Comparison of ENCODE assay signal across 9 cellular contexts in genomic region chr10:80199828-80200227, GRCh38. TPM values are rescaled to one million over a fixed set of nuclear protein-coding genes. Genes with fewer than 3 reads are reported as not detected.
DNase-seq lines count a peak whose midpoint lies in the region; ATAC-seq and TF ChIP-seq lines count a peak whose summit lies in the region.
"Had no signal": no experiment of that assay in that cellular context is flagged by ENCODE, and none has a peak within 500 bp of the region (broad histone marks: within the 10 kb centered on the region; RNA-seq: fewer than 3 reads in every experiment).

No MANE protein-coding gene starts in this region.

- peaks cover 2% of the 10 kb centered on the region for H3K27me3 Mint-ChIP-seq in activated T-helper 1 cell treated with anti-CD3 and anti-CD28 coated beads, Interleukin-12 subunit alpha, Interleukin-12 subunit beta, Interleukin-2, Interleukin-4 antibody, amounts not matched to agents 30 ng/mL and 10 ng/mL and 1 ng/mL, durations not matched to agents 14 hours and 24 hours and 36 hours (ENCODE audit: insufficient read depth)
- H3K27me3 Mint-ChIP-seq: central memory CD8-positive, alpha-beta T cell had no signal

- no peak overlapping the region for H3K4me3 Mint-ChIP-seq in activated T-helper 1 cell treated with anti-CD3 and anti-CD28 coated beads, Interleukin-12 subunit alpha, Interleukin-12 subunit beta, Interleukin-2, Interleukin-4 antibody, amounts not matched to agents 30 ng/mL and 10 ng/mL and 1 ng/mL, durations not matched to agents 14 hours and 24 hours and 36 hours
- H3K4me3 Mint-ChIP-seq: central memory CD8-positive, alpha-beta T cell had no signal

- DNase-seq in AG10803 (ENCODE audit: low read depth) = peak; percentile 91
- DNase-seq in NOMO-1 (lab: John Stamatoyannopoulos, UW; ENCODE audit: unreplicated experiment in 2 of 2) = peak; percentile 31 to 79
- no peak for DNase-seq in epithelial cell of proximal tubule (ENCODE audit: low read depth)
- no peak for DNase-seq in activated naive CD4-positive, alpha-beta T cell treated with anti-CD3 and anti-CD28 coated beads, Interleukin-2, amount 50 U/mL, for 72 hours (ENCODE audit: low spot score in 2 of 2)
- DNase-seq in NCI-H82 (lab: John Stamatoyannopoulos, UW) = no peak
- no peak for DNase-seq in activated T-helper 1 cell treated with anti-CD3 and anti-CD28 coated beads, Interleukin-12 subunit alpha, Interleukin-12 subunit beta, Interleukin-2, Interleukin-4 antibody, amounts not matched to agents 30 ng/mL and 10 ng/mL and 1 ng/mL, durations not matched to agents 14 hours and 24 hours and 36 hours (ENCODE audit: low spot score)

- H3K27ac ChIP-seq in neutrophil = peak overlapping the region; percentile 91

- H3K27me3 ChIP-seq in neutrophil = no peaks in the 10 kb centered on the region

- H3K4me1 Mint-ChIP-seq in activated T-helper 1 cell treated with anti-CD3 and anti-CD28 coated beads, Interleukin-12 subunit alpha, Interleukin-12 subunit beta, Interleukin-2, Interleukin-4 antibody, amounts not matched to agents 30 ng/mL and 10 ng/mL and 1 ng/mL, durations not matched to agents 14 hours and 24 hours and 36 hours (ENCODE audit: low read depth) = peaks cover 87% of the 10 kb centered on the region

- peaks cover 91 to 99% of the 10 kb centered on the region in 2 experiments for H3K4me1 ChIP-seq in neutrophil (ENCODE audit: control insufficient read depth in 1 of 2, insufficient read depth in 1 of 2, low read depth in 1 of 2, low read length in 1 of 2)

- TF ChIP-seq CTCF in AG10803 (conservative IDR thresholded peaks at IDR 0.05; ENCODE audit: low read length) (peak; percentile 53), epithelial cell of proximal tubule (conservative IDR thresholded peaks at IDR 0.05; ENCODE audit: low read depth, low read length) (peak; percentile 32), neutrophil (IDR thresholded peaks at IDR 0.05) (peak; percentile 71)

- intact Hi-C loops in activated T-helper 1 cell treated with anti-CD3 and anti-CD28 coated beads, Interleukin-12 subunit alpha, Interleukin-12 subunit beta, Interleukin-2, Interleukin-4 antibody, amounts not matched to agents 30 ng/mL and 10 ng/mL and 1 ng/mL, durations not matched to agents 14 hours and 24 hours and 36 hours (cut with micrococcal nuclease) = loop anchor here (10.0 kb wide), 6 partner anchors 255 to 955 kb away; partner anchors contain the start of genes SH2D4B, TSPAN14 and ZCCHC24

- H3K4me3 ChIP-seq in AG10803 (ENCODE audit: low read length) (peak overlapping the region; percentile 20), epithelial cell of proximal tubule (ENCODE audit: low read depth, low read length) (no peak overlapping the region), neutrophil (ENCODE audit: low read depth in 1 of 2, low read length in 1 of 2) (peak overlapping the region; percentile 88 to 93)

- ATAC-seq in GM21737 (IDR thresholded peaks at IDR 0.05; ENCODE audit: unreplicated experiment) = no peak
- ATAC-seq in activated naive CD4-positive, alpha-beta T cell treated with anti-CD3 and anti-CD28 coated beads, Interleukin-2, amount 50 U/mL, for 72 hours = no peak

- H3K9me3 ChIP-seq in neutrophil = no peaks in the 10 kb centered on the region

- peaks cover 15% of the 10 kb centered on the region for H3K36me3 ChIP-seq in neutrophil

- H3K9me3 Mint-ChIP-seq in activated naive CD4-positive, alpha-beta T cell treated with anti-CD3 and anti-CD28 coated beads, Interleukin-2, amount 50 U/mL, for 72 hours = no peaks in the 10 kb centered on the region
- no peaks in the 10 kb centered on the region for H3K9me3 Mint-ChIP-seq in activated T-helper 1 cell treated with anti-CD3 and anti-CD28 coated beads, Interleukin-12 subunit alpha, Interleukin-12 subunit beta, Interleukin-2, Interleukin-4 antibody, amounts not matched to agents 30 ng/mL and 10 ng/mL and 1 ng/mL, durations not matched to agents 14 hours and 24 hours and 36 hours
- H3K9me3 Mint-ChIP-seq: central memory CD8-positive, alpha-beta T cell had no signal

- peaks cover 42 to 44% of the 10 kb centered on the region in 2 donors for H3K36me3 Mint-ChIP-seq in activated naive CD4-positive, alpha-beta T cell treated with anti-CD3 and anti-CD28 coated beads, Interleukin-2, amount 50 U/mL, for 72 hours
- peaks cover 34% of the 10 kb centered on the region for H3K36me3 Mint-ChIP-seq in activated T-helper 1 cell treated with anti-CD3 and anti-CD28 coated beads, Interleukin-12 subunit alpha, Interleukin-12 subunit beta, Interleukin-2, Interleukin-4 antibody, amounts not matched to agents 30 ng/mL and 10 ng/mL and 1 ng/mL, durations not matched to agents 14 hours and 24 hours and 36 hours (ENCODE audit: low read depth)

- H3K27ac Mint-ChIP-seq in activated naive CD4-positive, alpha-beta T cell treated with anti-CD3 and anti-CD28 coated beads, Interleukin-2, amount 50 U/mL, for 72 hours = no peak overlapping the region
- no peak overlapping the region for H3K27ac Mint-ChIP-seq in activated T-helper 1 cell treated with anti-CD3 and anti-CD28 coated beads, Interleukin-12 subunit alpha, Interleukin-12 subunit beta, Interleukin-2, Interleukin-4 antibody, amounts not matched to agents 30 ng/mL and 10 ng/mL and 1 ng/mL, durations not matched to agents 14 hours and 24 hours and 36 hours

RNA-seq across cellular contexts. Expression of gene ANXA11, which starts 5.5 kb away (rescaled TPM):
- 148 and 153 TPM in 2 replicates for total RNA-seq in epithelial cell of proximal tubule
- total RNA-seq in activated naive CD4-positive, alpha-beta T cell treated with anti-CD3 and anti-CD28 coated beads, Interleukin-2, amount 50 U/mL, for 72 hours = 100 to 1,000 TPM; 218 to 304 TPM
- total RNA-seq in activated T-helper 1 cell treated with anti-CD3 and anti-CD28 coated beads, Interleukin-12 subunit alpha, Interleukin-12 subunit beta, Interleukin-2, Interleukin-4 antibody, amounts not matched to agents 30 ng/mL and 10 ng/mL and 1 ng/mL, durations not matched to agents 14 hours and 24 hours and 36 hours = 216 and 239 TPM in 2 replicates

Comparison
In these comparisons a context has a peak if more than half of its experiments do, and no peak if none do; other contexts are left out.
1. DNase-seq: peak in AG10803 (single experiment) and NOMO-1 (2 of 2); none in epithelial cell of proximal tubule (single experiment), activated naive CD4-positive, alpha-beta T cell treated with anti-CD3 and anti-CD28 coated beads, Interleukin-2, amount 50 U/mL, for 72 hours (0 of 2), NCI-H82 (single experiment) and activated T-helper 1 cell treated with anti-CD3 and anti-CD28 coated beads, Interleukin-12 subunit alpha, Interleukin-12 subunit beta, Interleukin-2, Interleukin-4 antibody, amounts not matched to agents 30 ng/mL and 10 ng/mL and 1 ng/mL, durations not matched to agents 14 hours and 24 hours and 36 hours (single experiment).
2. Peak in every context shown above with its lines, with median percentiles within 50 percentile points of each other: CTCF ChIP-seq.